Comparison of ENCODE assay signal across 1 cellular context in genomic region chr20:58453391-58453790, GRCh38.
TF ChIP-seq lines count a peak whose summit lies in the region.

No MANE protein-coding gene starts in this region.

TF ChIP-seq in GM12878, 131 proteins besides CTCF, POLR2A, EP300 and RAD21 (continued from another document):
- TF ChIP-seq ELK1 (IDR thresholded peaks at IDR 0.05; ENCODE audit: low read depth, low read length): no peak
- TF ChIP-seq SKIL (IDR thresholded peaks at IDR 0.05; ENCODE audit: low read depth, poor library complexity, severe bottlenecking): no peak
